In the genomic region with DNA sequence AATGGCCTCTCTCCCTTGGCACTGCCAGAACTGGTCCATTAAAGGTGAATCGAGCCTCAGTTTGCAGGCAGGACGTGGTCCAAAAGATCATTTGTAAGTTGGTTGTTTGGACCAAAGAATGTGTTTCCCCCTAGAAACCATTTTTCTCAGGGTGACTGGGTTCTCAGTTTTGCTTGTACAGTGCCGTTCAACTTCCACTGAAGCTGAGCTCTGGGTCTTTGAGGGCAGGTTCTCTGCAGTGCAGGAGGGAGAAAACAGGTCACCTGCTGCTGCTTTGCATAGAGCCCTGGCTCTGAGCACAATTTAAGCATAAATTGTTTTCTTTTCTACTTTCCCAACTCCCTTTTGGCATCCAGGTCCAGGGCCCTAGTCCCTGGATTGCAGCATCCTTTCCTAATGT, we compare ENCODE assay signal across 12 cellular contexts. TPM values are rescaled to one million over a fixed set of nuclear protein-coding genes. Genes with fewer than 3 reads are reported as not detected.
DNase-seq lines count a peak whose midpoint lies in the region; ATAC-seq and TF ChIP-seq lines count a peak whose summit lies in the region.
"Had no signal": no experiment of that assay in that cellular context is flagged by ENCODE, and none has a peak within 500 bp of the region (broad histone marks: within the 10 kb centered on the region; RNA-seq: fewer than 3 reads in every experiment).

No MANE protein-coding gene starts in this region.

- peaks cover 54% of the 10 kb centered on the region for H3K4me1 Mint-ChIP-seq in activated CD4-positive, alpha-beta T cell treated with anti-CD3 and anti-CD28 coated beads, Interleukin-2, amount 10 ng/mL, durations not matched to agents 24 days and 14 days
- peaks cover 23 to 48% (median 31%) of the 10 kb centered on the region in 3 donors for H3K4me1 Mint-ChIP-seq in IgD-negative memory B cell
- H3K4me1 Mint-ChIP-seq in stimulated activated naive B cell treated with anti-CD40 and anti-IgM and Interleukin-4, amounts not matched to agents 10 μg/mL and 1 μg/mL and 100 μg/mL, for 72 hours: peaks cover 44 to 66% of the 10 kb centered on the region in 2 donors

- H3K27me3 Mint-ChIP-seq in activated CD4-positive, alpha-beta T cell treated with anti-CD3 and anti-CD28 coated beads, Interleukin-2, amount 10 ng/mL, durations not matched to agents 24 days and 14 days: no peaks in the 10 kb centered on the region
- no peaks in the 10 kb centered on the region for H3K27me3 Mint-ChIP-seq in IgD-negative memory B cell
- no peaks in the 10 kb centered on the region for H3K27me3 Mint-ChIP-seq in stimulated activated naive B cell treated with anti-CD40 and anti-IgM and Interleukin-4, amounts not matched to agents 10 μg/mL and 1 μg/mL and 100 μg/mL, for 72 hours

- H3K4me3 Mint-ChIP-seq in activated CD4-positive, alpha-beta T cell treated with anti-CD3 and anti-CD28 coated beads, Interleukin-2, amount 10 ng/mL, durations not matched to agents 24 days and 14 days: peak overlapping the region; percentile 82
- H3K4me3 Mint-ChIP-seq in IgD-negative memory B cell: peak overlapping the region in 3 of 4 donors; percentile 86 to 94 (median 90)
- H3K4me3 Mint-ChIP-seq in stimulated activated naive B cell treated with anti-CD40 and anti-IgM and Interleukin-4, amounts not matched to agents 10 μg/mL and 1 μg/mL and 100 μg/mL, for 72 hours: peak overlapping the region; percentile 78 to 83
- H3K4me3 Mint-ChIP-seq: mesothelial cell of epicardium had no signal

- H3K27ac ChIP-seq in caudate nucleus (ENCODE audit: low read depth, low read length) (peak overlapping the region; percentile 70), tibial artery (no peak overlapping the region)
- H3K27ac ChIP-seq: A549, foreskin keratinocyte had no signal

- no peaks in the 10 kb centered on the region for H3K27me3 ChIP-seq in tibial artery
- H3K27me3 ChIP-seq: foreskin keratinocyte had no signal

- TF ChIP-seq CTCF in tibial artery (IDR thresholded peaks at IDR 0.05): no peak

- H3K4me3 ChIP-seq in tibial artery: no peak overlapping the region
- H3K4me3 ChIP-seq: A549 had no signal

- no peaks in the 10 kb centered on the region for H3K4me1 ChIP-seq in tibial artery
- H3K4me1 ChIP-seq: A549, foreskin keratinocyte had no signal

- no peaks in the 10 kb centered on the region for H3K36me3 ChIP-seq in tibial artery

- ATAC-seq in stimulated activated naive B cell treated with anti-CD40 and anti-IgM and Interleukin-4, amounts not matched to agents 10 μg/mL and 1 μg/mL and 100 μg/mL, for 72 hours (replicated peaks): peak; percentile 31 to 43
- no peak for ATAC-seq in HG03139 (IDR thresholded peaks at IDR 0.05; ENCODE audit: unreplicated experiment)
- ATAC-seq: A549, foreskin keratinocyte had no signal

- H3K27ac Mint-ChIP-seq in activated CD4-positive, alpha-beta T cell treated with anti-CD3 and anti-CD28 coated beads, Interleukin-2, amount 10 ng/mL, durations not matched to agents 24 days and 14 days: peak overlapping the region; percentile 98
- H3K27ac Mint-ChIP-seq in IgD-negative memory B cell: peak overlapping the region; percentile 97 to 100 (median 99)
- peak overlapping the region; percentile 99 for H3K27ac Mint-ChIP-seq in stimulated activated naive B cell treated with anti-CD40 and anti-IgM and Interleukin-4, amounts not matched to agents 10 μg/mL and 1 μg/mL and 100 μg/mL, for 72 hours
- H3K27ac Mint-ChIP-seq: mesothelial cell of epicardium had no signal

- H3K36me3 Mint-ChIP-seq in activated CD4-positive, alpha-beta T cell treated with anti-CD3 and anti-CD28 coated beads, Interleukin-2, amount 10 ng/mL, durations not matched to agents 24 days and 14 days (ENCODE audit: low read depth): peaks cover 5% of the 10 kb centered on the region
- peaks cover 2% of the 10 kb centered on the region for H3K36me3 Mint-ChIP-seq in IgD-negative memory B cell
- peaks cover 17 to 30% of the 10 kb centered on the region in 2 donors for H3K36me3 Mint-ChIP-seq in stimulated activated naive B cell treated with anti-CD40 and anti-IgM and Interleukin-4, amounts not matched to agents 10 μg/mL and 1 μg/mL and 100 μg/mL, for 72 hours
- H3K36me3 Mint-ChIP-seq: mesothelial cell of epicardium had no signal

- intact Hi-C loops in activated CD4-positive, alpha-beta T cell treated with anti-CD3 and anti-CD28 coated beads, Interleukin-2, amount 10 ng/mL, durations not matched to agents 24 days and 14 days (cut with micrococcal nuclease): loop anchor here (1.0 to 2.0 kb wide), 4 partner anchors 9 to 58 kb away; a partner anchor contains a TSS
- intact Hi-C loops in tibial artery (cut with DNase I; ENCODE audit: low total_unique reads): no loop called here

- H3K9me3 ChIP-seq in tibial artery: no peaks in the 10 kb centered on the region
- H3K9me3 ChIP-seq: A549 had no signal

- peak; percentile 81 for DNase-seq in activated CD4-positive, alpha-beta T cell treated with anti-CD3 and anti-CD28 coated beads, Interleukin-2, amount 10 ng/mL, durations not matched to agents 24 days and 14 days
- DNase-seq in activated CD4-positive, alpha-beta T cell treated with anti-CD3 and anti-CD28 coated beads, Interleukin-2, amount 50 U/mL, for 4 hours: no peak
- DNase-seq in caudate nucleus (lab: John Stamatoyannopoulos, UW) (peak in 11 of 61 donors; percentile 9 to 66 (median 23)), tibial artery (no peak)
- DNase-seq in stimulated activated naive B cell treated with anti-CD40 and anti-IgM and Interleukin-4, amounts not matched to agents 10 μg/mL and 1 μg/mL and 100 μg/mL, for 72 hours: peak; percentile 62
- no peak for DNase-seq in activated effector memory CD4-positive, alpha-beta T cell treated with Interleukin-2 at 50 U/mL for 16 hours
- DNase-seq: foreskin keratinocyte; NK-92 treated with Interleukin-12 subunit alpha and Interleukin-12 subunit beta, amount 100 ng/mL, for 24 hours had no signal

- H3K9me3 Mint-ChIP-seq in activated CD4-positive, alpha-beta T cell treated with anti-CD3 and anti-CD28 coated beads, Interleukin-2, amount 10 ng/mL, durations not matched to agents 24 days and 14 days: no peaks in the 10 kb centered on the region
- H3K9me3 Mint-ChIP-seq in IgD-negative memory B cell: no peaks in the 10 kb centered on the region
- H3K9me3 Mint-ChIP-seq in stimulated activated naive B cell treated with anti-CD40 and anti-IgM and Interleukin-4, amounts not matched to agents 10 μg/mL and 1 μg/mL and 100 μg/mL, for 72 hours: no peaks in the 10 kb centered on the region
- H3K9me3 Mint-ChIP-seq: mesothelial cell of epicardium had no signal

RNA-seq across cellular contexts. Expression of a gene that starts 8.9 kb away (rescaled TPM):
- total RNA-seq in activated CD4-positive, alpha-beta T cell treated with anti-CD3 and anti-CD28 coated beads, Interleukin-2, amount 10 ng/mL, durations not matched to agents 24 days and 14 days: 75.8 and 77.5 TPM in 2 replicates
- polyA plus RNA-seq in IgD-negative memory B cell: 80.0 TPM

RNA-seq across cellular contexts. Expression of a gene that starts 52.0 kb away (rescaled TPM):
- total RNA-seq in activated CD4-positive, alpha-beta T cell treated with anti-CD3 and anti-CD28 coated beads, Interleukin-2, amount 10 ng/mL, durations not matched to agents 24 days and 14 days: 2.6 and 2.7 TPM in 2 replicates
- polyA plus RNA-seq in IgD-negative memory B cell: 0.33 TPM
- total RNA-seq: foreskin keratinocyte had no signal
- polyA plus RNA-seq: foreskin keratinocyte had no signal

RNA-seq across cellular contexts. Expression of a gene that starts 52.4 kb away (rescaled TPM):
- total RNA-seq in activated CD4-positive, alpha-beta T cell treated with anti-CD3 and anti-CD28 coated beads, Interleukin-2, amount 10 ng/mL, durations not matched to agents 24 days and 14 days: 5.6 and 7.1 TPM in 2 replicates
- polyA plus RNA-seq in IgD-negative memory B cell: 10.6 TPM

Comparison
In these comparisons a context has a peak if more than half of its experiments do, and no peak if none do; other contexts are left out.
1. DNase-seq: peak in activated CD4-positive, alpha-beta T cell treated with anti-CD3 and anti-CD28 coated beads, Interleukin-2, amount 10 ng/mL, durations not matched to agents 24 days and 14 days (single experiment) and stimulated activated naive B cell treated with anti-CD40 and anti-IgM and Interleukin-4, amounts not matched to agents 10 μg/mL and 1 μg/mL and 100 μg/mL, for 72 hours (single experiment); none in activated CD4-positive, alpha-beta T cell treated with anti-CD3 and anti-CD28 coated beads, Interleukin-2, amount 50 U/mL, for 4 hours (0 of 2), activated effector memory CD4-positive, alpha-beta T cell treated with Interleukin-2 at 50 U/mL for 16 hours (single experiment) and tibial artery (0 of 2).
2. Peak in every context shown above with its lines, with median percentiles within 50 percentile points of each other: H3K27ac Mint-ChIP-seq and H3K4me3 Mint-ChIP-seq.